ENCODE assay signal across 16 cellular contexts in the genomic region with DNA sequence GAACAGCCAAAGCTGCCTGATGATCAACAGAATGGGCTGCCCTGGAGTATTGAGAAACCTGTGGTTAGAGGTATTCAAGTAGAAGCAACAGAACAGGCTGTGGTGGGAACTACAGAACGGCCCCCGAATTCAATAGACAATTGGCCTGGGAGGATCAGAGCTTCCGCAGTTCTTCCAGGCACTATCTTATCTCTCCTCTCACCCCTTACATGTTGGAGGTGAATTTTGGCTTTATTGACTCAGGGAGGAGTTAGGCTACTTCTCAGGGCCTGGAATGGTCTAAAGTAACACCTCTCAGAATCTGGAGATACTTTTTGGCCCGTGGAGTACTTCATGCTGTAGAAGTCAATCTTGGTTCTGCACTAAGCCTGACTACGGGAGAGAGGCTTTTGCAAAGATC.
DNase-seq lines count a peak whose midpoint lies in the region; TF ChIP-seq lines count a peak whose summit lies in the region.
"Had no signal": no experiment of that assay in that cellular context is flagged by ENCODE, and none has a peak within 500 bp of the region (broad histone marks: within the 10 kb centered on the region; RNA-seq: fewer than 3 reads in every experiment).

No MANE protein-coding gene starts in this region.

- H3K9ac ChIP-seq in endodermal cell (ENCODE audit: extremely low read depth, low read length, poor library complexity, severe bottlenecking) (no peak overlapping the region), skeletal muscle tissue (ENCODE audit: low read depth in 1 of 3, low read length in 3 of 3) (no peak overlapping the region)

- H3K27ac ChIP-seq in endodermal cell (ENCODE audit: low read depth, low read length) (no peak overlapping the region), skeletal muscle tissue (ENCODE audit: low read depth, low read length) (peak overlapping the region; percentile 25), RWPE1 (no peak overlapping the region)

- H3K4me1 Mint-ChIP-seq in endodermal cell, result peaks cover 26% of the 10 kb centered on the region
- H3K4me1 Mint-ChIP-seq: CD4-positive, alpha-beta memory T cell had no signal

- no peak overlapping the region for H3K4me3 Mint-ChIP-seq in endodermal cell
- H3K4me3 Mint-ChIP-seq: CD4-positive, alpha-beta memory T cell; HFFc6 had no signal

- H3K36me3 ChIP-seq in endodermal cell (ENCODE audit: control insufficient read depth, insufficient read depth, low read length) (no peaks in the 10 kb centered on the region), skeletal muscle tissue (ENCODE audit: control insufficient read depth in 3 of 3, insufficient read depth in 3 of 3, low read length in 3 of 3) (no peaks in the 10 kb centered on the region)
- H3K36me3 ChIP-seq: HAP-1 had no signal

- H3K4me3 ChIP-seq in endodermal cell (ENCODE audit: low read length) (no peak overlapping the region), skeletal muscle tissue (ENCODE audit: low read length in 3 of 3) (no peak overlapping the region)
- H3K4me3 ChIP-seq: HAP-1 had no signal

- H3K9me3 ChIP-seq in endodermal cell (ENCODE audit: control insufficient read depth, low read length) (no peaks in the 10 kb centered on the region), skeletal muscle tissue (ENCODE audit: control insufficient read depth in 3 of 3, low read length in 3 of 3) (no peaks in the 10 kb centered on the region)
- H3K9me3 ChIP-seq: HAP-1 had no signal

- H3K4me1 ChIP-seq in endodermal cell (ENCODE audit: control insufficient read depth, insufficient read depth, low read length) (peaks cover 4% of the 10 kb centered on the region), skeletal muscle tissue (ENCODE audit: control insufficient read depth in 3 of 3, insufficient read depth in 3 of 3, low read length in 3 of 3) (no peaks in the 10 kb centered on the region)
- H3K4me1 ChIP-seq: HAP-1 had no signal

- WGBS in endodermal cell (ENCODE audit: insufficient coverage in 1 of 2, insufficient read length in 1 of 2), 2 experiments, result 70 to 80% methylated on average over 1 to 5 of the region's 5 CpGs

- CTCF ChIA-PET in RWPE1 (lab: Yijun Ruan, JAX), result interaction anchor here (0.7 kb wide), 1 partner anchor 43 kb away, joined by 3 read pairs; no protein-coding TSS in a partner anchor

- H3K9me3 Mint-ChIP-seq in endodermal cell, result no peaks in the 10 kb centered on the region
- H3K9me3 Mint-ChIP-seq: CD4-positive, alpha-beta memory T cell had no signal

- H3K27me3 Mint-ChIP-seq in endodermal cell (ENCODE audit: insufficient read depth), result peaks cover 8% of the 10 kb centered on the region

- H3K36me3 Mint-ChIP-seq in endodermal cell (ENCODE audit: low read depth), result no peaks in the 10 kb centered on the region
- H3K36me3 Mint-ChIP-seq: CD4-positive, alpha-beta memory T cell had no signal

- no peak overlapping the region for H3K27ac Mint-ChIP-seq in endodermal cell
- H3K27ac Mint-ChIP-seq: CD4-positive, alpha-beta memory T cell; HFFc6 had no signal

- POLR2A ChIA-PET in RWPE1 (lab: Yijun Ruan, JAX; ENCODE audit: low non-redundant PET), result no interaction called here

- in situ Hi-C loops in GM13977 (cut with MboI; ENCODE audit: low pct_unique_long_range_greater_than_20kb, low sequenced_read_pairs, unreplicated experiment), result loop anchor here (25.0 kb wide), 1 partner anchor 266 kb away; no protein-coding TSS in a partner anchor

- no peak for TF ChIP-seq CTCF in endodermal cell (conservative IDR thresholded peaks at IDR 0.05)
- TF ChIP-seq CTCF in RWPE1 (conservative IDR thresholded peaks at IDR 0.05; ENCODE audit: low read depth), result no peak
- no peak for TF ChIP-seq CTCF in GM13977 (IDR thresholded peaks at IDR 0.05; ENCODE audit: extremely low read depth, insufficient read depth, missing control alignments)

- peaks cover 8% of the 10 kb centered on the region for H3K27me3 ChIP-seq in endodermal cell (ENCODE audit: control insufficient read depth, insufficient read depth, low read length, poor library complexity, severe bottlenecking)
- peaks cover 0 to 3% (median 0%) of the 10 kb centered on the region in 3 donors for H3K27me3 ChIP-seq in skeletal muscle tissue (ENCODE audit: control insufficient read depth in 3 of 3, insufficient read depth in 3 of 3, low read length in 3 of 3)

- DNase-seq in RPMI8226, result peak; percentile 34
- DNase-seq in endodermal cell, result peak; percentile 60
- no peak for DNase-seq in RWPE1 (ENCODE audit: low spot score)
- DNase-seq in stimulated activated CD4-positive, alpha-beta T cell treated with anti-CD3 and anti-CD28 coated beads, Interleukin-4, amount 100 ng/mL, for 4 hours, result no peak
- no peak for DNase-seq in GM13977 (ENCODE audit: low spot score)
- DNase-seq: C1 segment of cervical spinal cord; Calu3; CD4-positive, alpha-beta memory T cell; COR-L47; DMS53; DMS79 treated with DMSO at 0.1 percent for 48 hours; GF-D8; GOT3; HFFc6 had no signal

Comparison
In these comparisons a context has a peak if more than half of its experiments do, and no peak if none do; other contexts are left out.
1. DNase-seq: peak in RPMI8226 (single experiment) and endodermal cell (single experiment); none in RWPE1 (single experiment), stimulated activated CD4-positive, alpha-beta T cell treated with anti-CD3 and anti-CD28 coated beads, Interleukin-4, amount 100 ng/mL, for 4 hours (0 of 2) and GM13977 (single experiment).